In genomic region chr9:120186276-120186675, GRCh38 we compare ENCODE assay signal across 27 cellular contexts.
"Had no signal": no experiment of that assay in that cellular context is flagged by ENCODE, and none has a peak within 500 bp of the region (broad histone marks: within the 10 kb centered on the region; RNA-seq: fewer than 3 reads in every experiment).

No MANE protein-coding gene starts in this region.

- H3K4me3 Mint-ChIP-seq: activated naive CD4-positive, alpha-beta T cell treated with anti-CD3 and anti-CD28 coated beads for 36 hours; activated naive CD8-positive, alpha-beta T cell treated with anti-CD3 and anti-CD28 coated beads for 36 hours; naive thymus-derived CD8-positive, alpha-beta T cell; neural crest cell; stimulated activated naive B cell treated with anti-CD40 and anti-IgM and Interleukin-4, amounts not matched to agents 10 μg/mL and 1 μg/mL and 100 μg/mL, for 72 hours had no signal

- H3K4me1 Mint-ChIP-seq: activated naive CD8-positive, alpha-beta T cell treated with anti-CD3 and anti-CD28 coated beads for 36 hours; naive thymus-derived CD8-positive, alpha-beta T cell; neural crest cell; stimulated activated naive B cell treated with anti-CD40 and anti-IgM and Interleukin-4, amounts not matched to agents 10 μg/mL and 1 μg/mL and 100 μg/mL, for 72 hours had no signal

- DNase-seq: activated CD4-positive, alpha-beta T cell treated with anti-CD3 and anti-CD28 coated beads for 4 hours; activated CD4-positive, alpha-beta T cell treated with anti-CD3 and anti-CD28 coated beads, Interleukin-2, amount 50 U/mL, for 48 hours; activated CD8-positive, alpha-beta memory T cell treated with anti-CD3 and anti-CD28 coated beads for 24 hours; activated effector memory CD4-positive, alpha-beta T cell treated with anti-CD3 and anti-CD28 coated beads, Interleukin-2, amount 50 U/mL, for 16 hours; activated naive CD4-positive, alpha-beta T cell treated with anti-CD3 and anti-CD28 coated beads for 36 hours; activated naive CD8-positive, alpha-beta T cell treated with anti-CD3 and anti-CD28 coated beads for 36 hours; adrenal gland; aorta; body of pancreas; dermis blood vessel endothelial cell; effector CD4-positive, alpha-beta T cell; foreskin keratinocyte; heart right ventricle; kidney glomerular epithelial cell; lower lobe of right lung; mesenchymal stem cell; naive thymus-derived CD8-positive, alpha-beta T cell; nucleus accumbens; pancreas; stimulated activated CD4-positive, alpha-beta T cell treated with anti-CD3 and anti-CD28 coated beads, Interleukin-15, amount 100 ng/mL, for 24 hours; stimulated activated CD4-positive, alpha-beta T cell treated with anti-CD3 and anti-CD28 coated beads, Interleukin-2, amount 100 ng/mL, for 24 hours; stimulated activated naive B cell treated with anti-CD40 and anti-IgM and Interleukin-4, amounts not matched to agents 10 μg/mL and 1 μg/mL and 100 μg/mL, for 72 hours; stomach; T-helper 9 cell; thyroid gland; upper lobe of left lung had no signal

- H3K9me3 Mint-ChIP-seq: activated naive CD8-positive, alpha-beta T cell treated with anti-CD3 and anti-CD28 coated beads for 36 hours; neural crest cell had no signal

- H3K27ac Mint-ChIP-seq: activated naive CD4-positive, alpha-beta T cell treated with anti-CD3 and anti-CD28 coated beads for 36 hours; activated naive CD8-positive, alpha-beta T cell treated with anti-CD3 and anti-CD28 coated beads for 36 hours; naive thymus-derived CD8-positive, alpha-beta T cell; stimulated activated naive B cell treated with anti-CD40 and anti-IgM and Interleukin-4, amounts not matched to agents 10 μg/mL and 1 μg/mL and 100 μg/mL, for 72 hours had no signal

- H3K36me3 Mint-ChIP-seq: activated naive CD8-positive, alpha-beta T cell treated with anti-CD3 and anti-CD28 coated beads for 36 hours; naive thymus-derived CD8-positive, alpha-beta T cell had no signal
